Comparison of ENCODE assay signal across 21 cellular contexts in the genomic region with DNA sequence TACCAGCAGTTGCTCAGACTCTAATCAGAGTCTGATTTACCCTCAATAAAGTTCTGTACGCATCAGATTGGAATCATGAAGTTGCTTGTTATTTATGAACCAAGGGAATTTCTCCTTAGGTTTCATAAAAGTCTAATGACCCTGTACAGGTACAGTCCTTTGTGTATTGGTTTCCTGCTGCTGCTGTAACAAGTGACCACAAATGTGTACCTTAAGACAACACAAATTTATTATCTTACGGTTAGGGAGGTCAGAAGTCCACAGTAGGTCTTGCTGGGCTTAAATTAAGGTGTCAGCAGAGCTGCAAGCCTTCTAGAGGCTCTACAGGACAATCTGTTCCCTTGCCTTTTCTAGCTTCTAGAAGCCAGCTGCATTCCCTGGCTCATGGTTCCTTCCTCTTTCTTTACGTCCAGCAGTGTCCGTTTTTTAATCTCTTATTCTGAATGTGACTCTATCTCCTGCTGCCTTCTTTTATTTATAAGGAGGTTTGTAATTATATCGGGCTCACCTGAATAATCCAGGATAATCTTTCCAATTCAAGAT. TPM values are rescaled to one million over a fixed set of nuclear protein-coding genes. Genes with fewer than 3 reads are reported as not detected.
DNase-seq lines count a peak whose midpoint lies in the region; ATAC-seq and TF ChIP-seq lines count a peak whose summit lies in the region.
"Had no signal": no experiment of that assay in that cellular context is flagged by ENCODE, and none has a peak within 500 bp of the region (broad histone marks: within the 10 kb centered on the region; RNA-seq: fewer than 3 reads in every experiment).

No MANE protein-coding gene starts in this region.

- H3K27ac Mint-ChIP-seq in natural killer cell: peak overlapping the region; percentile 24 to 44
- no peak overlapping the region for H3K27ac Mint-ChIP-seq in natural killer cell treated with Interleukin-12 subunit alpha and Interleukin-12 subunit beta and Interleukin-15 and Interleukin-18, amount 100 ng/mL, for 72 hours
- peak overlapping the region; percentile 45 for H3K27ac Mint-ChIP-seq in memory B cell

- H3K4me1 ChIP-seq in left ventricle myocardium inferior (no peaks in the 10 kb centered on the region), BE2C (no peaks in the 10 kb centered on the region)
- H3K4me1 ChIP-seq: BLaER1 had no signal

- H3K27me3 Mint-ChIP-seq in natural killer cell (ENCODE audit: low read depth in 2 of 2): no peaks in the 10 kb centered on the region
- H3K27me3 Mint-ChIP-seq in natural killer cell treated with Interleukin-12 subunit alpha and Interleukin-12 subunit beta and Interleukin-15 and Interleukin-18, amount 100 ng/mL, for 72 hours: no peaks in the 10 kb centered on the region
- no peaks in the 10 kb centered on the region for H3K27me3 Mint-ChIP-seq in memory B cell
- H3K27me3 Mint-ChIP-seq: CD4-positive, CD25-positive, alpha-beta regulatory T cell had no signal

- H3K36me3 Mint-ChIP-seq in natural killer cell (peaks cover 11% of the 10 kb centered on the region), memory B cell (peaks cover 15% of the 10 kb centered on the region)
- peaks cover 19% of the 10 kb centered on the region for H3K36me3 Mint-ChIP-seq in natural killer cell treated with Interleukin-12 subunit alpha and Interleukin-12 subunit beta and Interleukin-15 and Interleukin-18, amount 100 ng/mL, for 72 hours

- no peak overlapping the region for H3K4me3 Mint-ChIP-seq in natural killer cell
- H3K4me3 Mint-ChIP-seq in natural killer cell treated with Interleukin-12 subunit alpha and Interleukin-12 subunit beta and Interleukin-15 and Interleukin-18, amount 100 ng/mL, for 72 hours: no peak overlapping the region
- no peak overlapping the region for H3K4me3 Mint-ChIP-seq in memory B cell
- H3K4me3 Mint-ChIP-seq: CD4-positive, CD25-positive, alpha-beta regulatory T cell had no signal

- H3K27me3 ChIP-seq in left ventricle myocardium inferior (ENCODE audit: low read depth) (no peaks in the 10 kb centered on the region), BE2C (no peaks in the 10 kb centered on the region)
- H3K27me3 ChIP-seq: BLaER1 had no signal

- peak overlapping the region; percentile 16 for H3K27ac ChIP-seq in left ventricle myocardium inferior (replicated peaks)
- H3K27ac ChIP-seq: BLaER1, KMS-11 had no signal

- H3K4me1 Mint-ChIP-seq in natural killer cell (peaks cover 0 to under 1% of the 10 kb centered on the region in 2 donors), memory B cell (no peaks in the 10 kb centered on the region)
- H3K4me1 Mint-ChIP-seq in natural killer cell treated with Interleukin-12 subunit alpha and Interleukin-12 subunit beta and Interleukin-15 and Interleukin-18, amount 100 ng/mL, for 72 hours (ENCODE audit: low read depth in 2 of 2): peaks cover 0 to under 1% of the 10 kb centered on the region in 2 donors

- H3K9me3 Mint-ChIP-seq in natural killer cell: no peaks in the 10 kb centered on the region
- no peaks in the 10 kb centered on the region for H3K9me3 Mint-ChIP-seq in natural killer cell treated with Interleukin-12 subunit alpha and Interleukin-12 subunit beta and Interleukin-15 and Interleukin-18, amount 100 ng/mL, for 72 hours
- no peaks in the 10 kb centered on the region for H3K9me3 Mint-ChIP-seq in memory B cell

- DNase-seq in natural killer cell: no peak
- no peak for DNase-seq in natural killer cell treated with Interleukin-12 subunit alpha and Interleukin-12 subunit beta and Interleukin-15 and Interleukin-18, amount 100 ng/mL, for 72 hours (ENCODE audit: low spot score)
- DNase-seq in left ventricle myocardium inferior: no peak
- no peak for DNase-seq in memory B cell (ENCODE audit: low spot score in 2 of 2)
- DNase-seq in BE2C: no peak
- DNase-seq in NCI-H1092 (lab: John Stamatoyannopoulos, UW): no peak
- DNase-seq: CD4-positive, CD25-positive, alpha-beta regulatory T cell; IMR-90; MM.1S; NCI-H1436 treated with DMSO at 0.1 percent for 48 hours; NCI-H187 treated with DMSO at 0.1 percent for 48 hours; NCI-H2171 treated with DMSO at 0.1 percent for 48 hours; NCI-H524 treated with DMSO at 0.1 percent for 48 hours; NCI-H774; PC-3; SHP77 had no signal

- no peak overlapping the region for H3K4me3 ChIP-seq in left ventricle myocardium inferior
- H3K4me3 ChIP-seq in BE2C (ENCODE audit: low read depth, low read length): no peak overlapping the region
- H3K4me3 ChIP-seq: BLaER1 had no signal

- intact Hi-C loops in natural killer cell (cut with micrococcal nuclease) (no loop called here), left ventricle myocardium inferior (cut with micrococcal nuclease) (no loop called here)

- TF ChIP-seq CTCF in natural killer cell (IDR thresholded peaks at IDR 0.05) (no peak), left ventricle myocardium inferior (IDR thresholded peaks at IDR 0.05; ENCODE audit: borderline replicate concordance) (no peak), BE2C (IDR thresholded peaks at IDR 0.05; ENCODE audit: low read depth, low read length) (no peak)

- H3K36me3 ChIP-seq in left ventricle myocardium inferior: peaks cover 65% of the 10 kb centered on the region
- peaks cover 58% of the 10 kb centered on the region for H3K36me3 ChIP-seq in BE2C

- ATAC-seq in natural killer cell (no peak), memory B cell (ENCODE audit: low read depth) (no peak), GM21447 (IDR thresholded peaks at IDR 0.05; ENCODE audit: unreplicated experiment) (no peak)
- no peak for ATAC-seq in natural killer cell treated with Interleukin-12 subunit alpha and Interleukin-12 subunit beta and Interleukin-15 and Interleukin-18, amount 100 ng/mL, for 72 hours
- ATAC-seq in activated CD4-positive, CD25-positive, alpha-beta regulatory T cell treated with anti-CD3 and anti-CD28 coated beads, Interleukin-2, amount 50 U/mL, for 24 hours: no peak
- ATAC-seq: HCT116, PC-3 had no signal

- H3K9me3 ChIP-seq in left ventricle myocardium inferior (replicated peaks) (no peaks in the 10 kb centered on the region), BE2C (no peaks in the 10 kb centered on the region)
- H3K9me3 ChIP-seq: BLaER1 had no signal

RNA-seq across cellular contexts. Expression of gene DERA, which starts 6.7 kb away (rescaled TPM):
- total RNA-seq in natural killer cell: 10 to 100 TPM; 15.6 to 22.1 (median 20.4) TPM
- 10 to 100 TPM; 23.2 to 25.1 TPM for total RNA-seq in natural killer cell treated with Interleukin-12 subunit alpha and Interleukin-12 subunit beta and Interleukin-15 and Interleukin-18, amount 100 ng/mL, for 72 hours
- total RNA-seq in left ventricle myocardium inferior: 20.2 TPM
- polyA plus RNA-seq in BE2C (2012; ENCODE audit: insufficient read depth, insufficient read length, low read depth): 8.5 TPM

RNA-seq across cellular contexts. Expression of gene STRAP, which starts 22.3 kb away (rescaled TPM):
- total RNA-seq in natural killer cell (100 to 1,000 TPM in 1 of 3 donors, 10 to 100 TPM in 2; 90.7 to 117 (median 91.0) TPM), left ventricle myocardium inferior (130 TPM)
- 100 to 1,000 TPM; 101 to 109 TPM for total RNA-seq in natural killer cell treated with Interleukin-12 subunit alpha and Interleukin-12 subunit beta and Interleukin-15 and Interleukin-18, amount 100 ng/mL, for 72 hours
- 201 TPM for polyA plus RNA-seq in BE2C (2012; ENCODE audit: insufficient read depth, insufficient read length, low read depth)

Comparison
In these comparisons a context has a peak if more than half of its experiments do, and no peak if none do; other contexts are left out.
1. H3K27ac Mint-ChIP-seq: peak in natural killer cell (2 of 2) and memory B cell (single experiment); none in natural killer cell treated with Interleukin-12 subunit alpha and Interleukin-12 subunit beta and Interleukin-15 and Interleukin-18, amount 100 ng/mL, for 72 hours (0 of 2).